Comparison of ENCODE assay signal across 30 cellular contexts in genomic region chr3:154025007-154025406, GRCh38.
"Had no signal": no experiment of that assay in that cellular context is flagged by ENCODE, and none has a peak within 500 bp of the region (broad histone marks: within the 10 kb centered on the region; RNA-seq: fewer than 3 reads in every experiment).

No MANE protein-coding gene starts in this region.

- H3K9me3 ChIP-seq: colonic mucosa, esophagus squamous epithelium, gastroesophageal sphincter had no signal

- DNase-seq: activated B cell treated with CpG ODN at 0.5 μM for 24 hours; activated CD4-positive, alpha-beta memory T cell treated with anti-CD3 and anti-CD28 coated beads for 36 hours; activated CD4-positive, alpha-beta T cell treated with anti-CD3 and anti-CD28 coated beads, Interleukin-2, amount 10 ng/mL, durations not matched to agents 24 days and 14 days; activated CD8-positive, alpha-beta memory T cell treated with anti-CD3 and anti-CD28 coated beads, Interleukin-2, amount 10 ng/mL, durations not matched to agents 7 days and 5 days; activated CD8-positive, alpha-beta memory T cell treated with anti-CD3 and anti-CD28 coated beads, Interleukin-2, amount 50 U/mL, for 4 hours; activated CD8-positive, alpha-beta T cell treated with anti-CD3 and anti-CD28 coated beads, Interleukin-2, amount 10 ng/mL, durations not matched to agents 7 days and 5 days; activated effector memory CD4-positive, alpha-beta T cell treated with anti-CD3 and anti-CD28 coated beads, Interleukin-2, amount 50 U/mL, for 16 hours; activated naive CD4-positive, alpha-beta T cell treated with anti-CD3 and anti-CD28 coated beads, Interleukin-2, amount 50 U/mL, for 16 hours; activated T-cell treated with anti-CD3 and anti-CD28 coated beads, Interleukin-2, amount 50 U/mL, for 1 hour; activated T-cell treated with anti-CD3 and anti-CD28 coated beads, Interleukin-2, amount 50 U/mL, for 48 hours; amniotic stem cell; anterior cingulate cortex; brain microvascular endothelial cell; central memory CD4-positive, alpha-beta T cell; cerebellar nuclear complex; colonic mucosa; effector CD8-positive, alpha-beta T cell; esophagus squamous epithelium; foreskin melanocyte; heart right ventricle; T-helper 1 cell; T-helper 17 cell; T1000; WERI-Rb-1 had no signal

- H3K27ac ChIP-seq: brain microvascular endothelial cell, cardiac muscle cell, colonic mucosa, epithelial cell of prostate, esophagus squamous epithelium, gastroesophageal sphincter, heart right ventricle, WERI-Rb-1 had no signal

- FAIRE-seq: astrocyte, endometrium, endothelial cell of umbilical vein had no signal

- H3K27me3 ChIP-seq: brain microvascular endothelial cell, cardiac muscle cell, colonic mucosa, esophagus squamous epithelium, gastroesophageal sphincter, heart right ventricle had no signal

- H3K36me3 ChIP-seq: brain microvascular endothelial cell, cardiac muscle cell, colonic mucosa, esophagus squamous epithelium, gastroesophageal sphincter, heart right ventricle, WERI-Rb-1 had no signal

- H3K4me1 ChIP-seq: colonic mucosa, esophagus squamous epithelium, heart right ventricle had no signal

- H3K4me3 ChIP-seq: cardiac muscle cell, colonic mucosa, esophagus squamous epithelium, gastroesophageal sphincter, heart right ventricle had no signal
